In genomic region chr12:86216591-86216990, GRCh38 we compare ENCODE assay signal across 27 cellular contexts. TPM values are rescaled to one million over a fixed set of nuclear protein-coding genes. Genes with fewer than 3 reads are reported as not detected.
DNase-seq lines count a peak whose midpoint lies in the region; ATAC-seq and TF ChIP-seq lines count a peak whose summit lies in the region.
"Had no signal": no experiment of that assay in that cellular context is flagged by ENCODE, and none has a peak within 500 bp of the region (broad histone marks: within the 10 kb centered on the region; RNA-seq: fewer than 3 reads in every experiment).

No MANE protein-coding gene starts in this region.

- peak in 1 of 2 experiments; percentile 30; a peak in 1 of 4 replicates for TF ChIP-seq EP300 in SK-N-SH (IDR thresholded peaks at IDR 0.05; ENCODE audit: borderline replicate concordance in 1 of 2, low read depth in 1 of 2, low read length in 1 of 2)

- TF ChIP-seq CTCF in SK-N-SH (IDR thresholded peaks at IDR 0.05) (no peak), fibroblast of the aortic adventitia (IDR thresholded peaks at IDR 0.05; ENCODE audit: insufficient read depth, low read length) (no peak)

- H3K27me3 ChIP-seq in SK-N-SH (ENCODE audit: insufficient read depth): no peaks in the 10 kb centered on the region
- H3K27me3 ChIP-seq: BE2C, BLaER1 had no signal

- H3K27ac Mint-ChIP-seq in activated naive CD4-positive, alpha-beta T cell treated with anti-CD3 and anti-CD28 coated beads, Interleukin-2, amount 50 U/mL, for 72 hours: no peak overlapping the region
- H3K27ac Mint-ChIP-seq: CD14-positive monocyte; CD4-positive, alpha-beta memory T cell; CD4-positive, CD25-positive, alpha-beta regulatory T cell; CD8-positive, alpha-beta memory T cell had no signal

- TF ChIP-seq RAD21 in SK-N-SH (IDR thresholded peaks at IDR 0.05; ENCODE audit: low read length): no peak

- H3K79me2 ChIP-seq in SK-N-SH (ENCODE audit: insufficient read depth): no peaks in the 10 kb centered on the region

- H3K9me3 Mint-ChIP-seq in activated naive CD4-positive, alpha-beta T cell treated with anti-CD3 and anti-CD28 coated beads, Interleukin-2, amount 50 U/mL, for 72 hours: peaks cover 5 to 10% of the 10 kb centered on the region in 2 donors

- no peak overlapping the region for H3K4me3 ChIP-seq in SK-N-SH (ENCODE audit: low read depth in 2 of 2, low read length in 1 of 2)
- no peak overlapping the region for H3K4me3 ChIP-seq in fibroblast of the aortic adventitia (ENCODE audit: low read depth, low read length)
- H3K4me3 ChIP-seq: BLaER1, GM12878 had no signal

- H3F3A ChIP-seq in SK-N-SH (replicated peaks; ENCODE audit: insufficient read depth): no peaks in the 10 kb centered on the region

- no peaks in the 10 kb centered on the region for H3K36me3 ChIP-seq in SK-N-SH (replicated peaks in 1 of 2; ENCODE audit: control insufficient read depth in 1 of 2, insufficient read depth in 2 of 2, low read length in 1 of 2)
- H3K36me3 ChIP-seq: BE2C, BLaER1 had no signal

- H3K9me2 ChIP-seq in SK-N-SH: no peaks in the 10 kb centered on the region

- no peaks in the 10 kb centered on the region; a peak in 1 of 4 replicates for H3K4me1 ChIP-seq in SK-N-SH (ENCODE audit: control insufficient read depth in 1 of 2, insufficient read depth in 2 of 2, low read depth in 1 of 2, low read length in 1 of 2)
- H3K4me1 ChIP-seq: BE2C, BLaER1 had no signal

- 33% methylated on average over 2 of the region's 2 CpGs for WGBS in SK-N-SH (ENCODE audit: low lambda C conversion rate)

- no peaks in the 10 kb centered on the region for H4K20me1 ChIP-seq in SK-N-SH (ENCODE audit: insufficient read depth)
- H4K20me1 ChIP-seq: BLaER1 had no signal

- H2AFZ ChIP-seq in SK-N-SH (ENCODE audit: low read depth): no peak overlapping the region

- peaks cover 0 to 4% of the 10 kb centered on the region in 2 donors for H3K36me3 Mint-ChIP-seq in activated naive CD4-positive, alpha-beta T cell treated with anti-CD3 and anti-CD28 coated beads, Interleukin-2, amount 50 U/mL, for 72 hours
- H3K36me3 Mint-ChIP-seq: CD14-positive monocyte; CD4-positive, alpha-beta memory T cell; CD4-positive, CD25-positive, alpha-beta regulatory T cell; CD8-positive, alpha-beta memory T cell had no signal

- ATAC-seq in activated naive CD4-positive, alpha-beta T cell treated with anti-CD3 and anti-CD28 coated beads, Interleukin-2, amount 50 U/mL, for 72 hours: no peak
- ATAC-seq in GM18517 (IDR thresholded peaks at IDR 0.05; ENCODE audit: unreplicated experiment): no peak
- ATAC-seq in HG03520 (IDR thresholded peaks at IDR 0.05; ENCODE audit: unreplicated experiment): no peak
- ATAC-seq: GM12878 had no signal

- DNase-seq in SK-N-SH (no peak), amniotic epithelial cell (ENCODE audit: low read depth) (peak; percentile 89), fibroblast of the aortic adventitia (ENCODE audit: low read depth) (peak; percentile 69), ureter (ENCODE audit: low spot score) (no peak)
- DNase-seq in activated naive CD4-positive, alpha-beta T cell treated with anti-CD3 and anti-CD28 coated beads, Interleukin-2, amount 50 U/mL, for 72 hours (ENCODE audit: low spot score in 2 of 2): no peak
- DNase-seq: 8988T; ACHN; BE2C; C1 segment of cervical spinal cord; CD4-positive, alpha-beta memory T cell; CD4-positive, CD25-positive, alpha-beta regulatory T cell; CD8-positive, alpha-beta memory T cell; COR-L47; DMS 273 treated with DMSO at 0.1 percent for 48 hours; DMS153; DMS53; DMS79; DND-41; EL; GDM1 had no signal

- no peak overlapping the region for H3K27ac ChIP-seq in SK-N-SH (ENCODE audit: low read depth in 2 of 2, low read length in 1 of 2)
- H3K27ac ChIP-seq: BLaER1 had no signal

- H3K4me2 ChIP-seq in SK-N-SH: no peak overlapping the region
- H3K4me2 ChIP-seq: BLaER1 had no signal

- H3K9me3 ChIP-seq in SK-N-SH: no peaks in the 10 kb centered on the region
- H3K9me3 ChIP-seq: BE2C, BLaER1 had no signal

- CTCF ChIA-PET in SK-N-SH (lab: Yijun Ruan, JAX): interaction anchor here (1.4 kb wide), 1 partner anchor 23 kb away, joined by 4 read pairs; no protein-coding TSS in a partner anchor

- POLR2A ChIA-PET in SK-N-SH (lab: Yijun Ruan, JAX): no interaction called here

- no peak overlapping the region for H3K9ac ChIP-seq in SK-N-SH
- H3K9ac ChIP-seq: BLaER1 had no signal

TF ChIP-seq in SK-N-SH, 30 proteins besides CTCF, POLR2A, EP300 and RAD21:
- TF ChIP-seq FOXM1 (IDR thresholded peaks at IDR 0.05; ENCODE audit: low read depth) (no peak), RFX5 (IDR thresholded peaks at IDR 0.05; ENCODE audit: low read length) (no peak), TEAD4 (IDR thresholded peaks at IDR 0.05; ENCODE audit: borderline replicate concordance, insufficient read depth) (no peak), TCF12 (IDR thresholded peaks at IDR 0.05) (peak; percentile 13; the same call in 1 of the 2 replicates), EZH2phosphoT487 (IDR thresholded peaks at IDR 0.05; ENCODE audit: borderline replicate concordance, low read depth) (no peak), CHD2 (IDR thresholded peaks at IDR 0.05; ENCODE audit: low read length, partially characterized antibody) (no peak), ELF1 (IDR thresholded peaks at IDR 0.05) (no peak), NRF1 (IDR thresholded peaks at IDR 0.05; ENCODE audit: low read depth, low read length) (no peak), MEF2A (IDR thresholded peaks at IDR 0.05; ENCODE audit: borderline replicate concordance, low read depth) (no peak), JUND (IDR thresholded peaks at IDR 0.05) (0 out of 2 replicates have a peak, but pooled peaks have one; percentile 11), GABPA (IDR thresholded peaks at IDR 0.05; ENCODE audit: low read depth) (no peak), NFIC (IDR thresholded peaks at IDR 0.05; ENCODE audit: borderline replicate concordance) (no peak), ZBTB33 (IDR thresholded peaks at IDR 0.05; ENCODE audit: borderline replicate concordance, low read depth) (no peak)
- TF ChIP-seq, protein P1, sequence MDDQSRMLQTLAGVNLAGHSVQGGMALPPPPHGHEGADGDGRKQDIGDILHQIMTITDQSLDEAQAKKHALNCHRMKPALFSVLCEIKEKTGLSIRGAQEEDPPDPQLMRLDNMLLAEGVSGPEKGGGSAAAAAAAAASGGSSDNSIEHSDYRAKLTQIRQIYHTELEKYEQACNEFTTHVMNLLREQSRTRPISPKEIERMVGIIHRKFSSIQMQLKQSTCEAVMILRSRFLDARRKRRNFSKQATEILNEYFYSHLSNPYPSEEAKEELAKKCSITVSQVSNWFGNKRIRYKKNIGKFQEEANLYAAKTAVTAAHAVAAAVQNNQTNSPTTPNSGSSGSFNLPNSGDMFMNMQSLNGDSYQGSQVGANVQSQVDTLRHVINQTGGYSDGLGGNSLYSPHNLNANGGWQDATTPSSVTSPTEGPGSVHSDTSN (IDR thresholded peaks at IDR 0.05): peak; percentile 46; the same call in 1 of the 2 replicates
- TF ChIP-seq, protein P2, sequence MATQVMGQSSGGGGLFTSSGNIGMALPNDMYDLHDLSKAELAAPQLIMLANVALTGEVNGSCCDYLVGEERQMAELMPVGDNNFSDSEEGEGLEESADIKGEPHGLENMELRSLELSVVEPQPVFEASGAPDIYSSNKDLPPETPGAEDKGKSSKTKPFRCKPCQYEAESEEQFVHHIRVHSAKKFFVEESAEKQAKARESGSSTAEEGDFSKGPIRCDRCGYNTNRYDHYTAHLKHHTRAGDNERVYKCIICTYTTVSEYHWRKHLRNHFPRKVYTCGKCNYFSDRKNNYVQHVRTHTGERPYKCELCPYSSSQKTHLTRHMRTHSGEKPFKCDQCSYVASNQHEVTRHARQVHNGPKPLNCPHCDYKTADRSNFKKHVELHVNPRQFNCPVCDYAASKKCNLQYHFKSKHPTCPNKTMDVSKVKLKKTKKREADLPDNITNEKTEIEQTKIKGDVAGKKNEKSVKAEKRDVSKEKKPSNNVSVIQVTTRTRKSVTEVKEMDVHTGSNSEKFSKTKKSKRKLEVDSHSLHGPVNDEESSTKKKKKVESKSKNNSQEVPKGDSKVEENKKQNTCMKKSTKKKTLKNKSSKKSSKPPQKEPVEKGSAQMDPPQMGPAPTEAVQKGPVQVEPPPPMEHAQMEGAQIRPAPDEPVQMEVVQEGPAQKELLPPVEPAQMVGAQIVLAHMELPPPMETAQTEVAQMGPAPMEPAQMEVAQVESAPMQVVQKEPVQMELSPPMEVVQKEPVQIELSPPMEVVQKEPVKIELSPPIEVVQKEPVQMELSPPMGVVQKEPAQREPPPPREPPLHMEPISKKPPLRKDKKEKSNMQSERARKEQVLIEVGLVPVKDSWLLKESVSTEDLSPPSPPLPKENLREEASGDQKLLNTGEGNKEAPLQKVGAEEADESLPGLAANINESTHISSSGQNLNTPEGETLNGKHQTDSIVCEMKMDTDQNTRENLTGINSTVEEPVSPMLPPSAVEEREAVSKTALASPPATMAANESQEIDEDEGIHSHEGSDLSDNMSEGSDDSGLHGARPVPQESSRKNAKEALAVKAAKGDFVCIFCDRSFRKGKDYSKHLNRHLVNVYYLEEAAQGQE (IDR thresholded peaks at IDR 0.05; ENCODE audit: low read depth, low read length): no peak

RNA-seq across cellular contexts. Expression of gene MGAT4C, which starts 39.6 kb away (rescaled TPM):
- 0.02 and 0.07 TPM in 2 replicates for polyA plus RNA-seq in SK-N-SH (2012; rRNA removed)
- 0.08 and 0.12 TPM in 2 replicates for polyA plus RNA-seq in SK-N-SH (2012; cell fraction: cytosol; rRNA removed)
- 0.01 and 0.04 TPM in 2 replicates for polyA plus RNA-seq in SK-N-SH (2012; cell fraction: nucleus; rRNA removed)
- total RNA-seq in fibroblast of the aortic adventitia (ENCODE audit: low replicate concordance): under 0.01 and 0.09 TPM in 2 replicates
- not detected for total RNA-seq in activated naive CD4-positive, alpha-beta T cell treated with anti-CD3 and anti-CD28 coated beads, Interleukin-2, amount 50 U/mL, for 72 hours
- 0.26 TPM for total RNA-seq in ureter
- total RNA-seq: CD4-positive, alpha-beta memory T cell; CD4-positive, CD25-positive, alpha-beta regulatory T cell; CD8-positive, alpha-beta memory T cell; G401; GM12878 had no signal
- polyA plus RNA-seq: AG04450; CD14-positive monocyte; CD4-positive, alpha-beta memory T cell; CD4-positive, CD25-positive, alpha-beta regulatory T cell; CD8-positive, alpha-beta memory T cell; GM12878 had no signal

Comparison
In these comparisons a context has a peak if more than half of its experiments do, and no peak if none do; other contexts are left out.
1. DNase-seq: peak in amniotic epithelial cell (single experiment) and fibroblast of the aortic adventitia (single experiment); none in SK-N-SH (single experiment), activated naive CD4-positive, alpha-beta T cell treated with anti-CD3 and anti-CD28 coated beads, Interleukin-2, amount 50 U/mL, for 72 hours (0 of 2) and ureter (single experiment).